In the genomic region with DNA sequence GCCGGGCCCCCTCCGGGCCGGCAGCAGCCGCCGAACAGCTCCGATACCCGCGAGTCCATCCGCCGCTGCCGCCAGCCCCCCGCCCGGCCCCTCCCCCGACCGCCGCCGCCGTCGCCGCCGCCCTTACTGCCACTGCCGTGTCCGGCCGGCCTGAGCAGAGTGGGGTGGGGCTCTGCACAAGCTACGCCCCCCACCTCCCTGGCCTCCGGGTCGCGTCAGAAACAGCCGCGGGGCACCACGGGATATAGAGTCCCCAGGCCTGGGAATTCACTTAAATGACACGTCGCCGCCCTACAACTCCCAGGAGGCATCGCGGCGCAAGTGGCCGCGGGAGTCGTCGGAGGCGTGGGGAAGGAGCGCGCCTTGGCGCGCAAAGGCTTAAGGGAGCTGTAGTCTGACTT, we compare ENCODE assay signal across 8 cellular contexts. TPM values are rescaled to one million over a fixed set of nuclear protein-coding genes. Genes with fewer than 3 reads are reported as not detected.
A peak's percentile ranks its signal among the peaks of the same experiment; 100 is the strongest.
DNase-seq lines count a peak whose midpoint lies in the region; ATAC-seq and TF ChIP-seq lines count a peak whose summit lies in the region.

TSS of gene GTPBP2 (minus strand) at position 161 of the 401 bp plus-strand sequence. CDS start at position 59, 102 bp downstream.

- peak; percentile 76 for ATAC-seq in GM21515 (IDR thresholded peaks at IDR 0.05; ENCODE audit: unreplicated experiment)

- peak within 1 kb of the TSS; percentile 100 for H3K27ac Mint-ChIP-seq in Calu3 (ENCODE audit: unreplicated experiment)

- H3K4me3 ChIP-seq in OCI-LY3 (ENCODE audit: low read length), result peak within 1 kb of the TSS; percentile 81
- H3K4me3 ChIP-seq in mononuclear cell (ENCODE audit: low read length), result peak within 1 kb of the TSS; percentile 96

- peaks cover 21% of the 10 kb centered on the region for H3K79me2 ChIP-seq in OCI-LY3 (ENCODE audit: low read length)

- peak within 1 kb of the TSS; percentile 75 for H2AFZ ChIP-seq in OCI-LY3 (ENCODE audit: low read depth, low read length)

- DNase-seq in Calu3, result peak; percentile 100
- peak; percentile 83 for DNase-seq in HuH-7 (ENCODE audit: low spot score)
- peak; percentile 91 for DNase-seq in activated T-cell treated with anti-CD3 and anti-CD28 coated beads for 1 hour (ENCODE audit: low read depth)
- DNase-seq in epidermal melanocyte (ENCODE audit: insufficient read length, low spot score), result peak; percentile 89
- peak; percentile 93 for DNase-seq in stimulated activated CD8-positive, alpha-beta memory T cell treated with anti-CD3 and anti-CD28 coated beads, Interleukin-4, amount 100 ng/mL, for 24 hours (ENCODE audit: low read depth)

- peaks cover 64% of the 10 kb centered on the region for H3K36me3 Mint-ChIP-seq in Calu3 (ENCODE audit: insufficient read depth, unreplicated experiment)

- BruUV-seq in Calu3 (replicated peaks; lab: Mats Ljungman, UMichigan), result no TSS peak

- H3K9me3 ChIP-seq in OCI-LY3 (ENCODE audit: insufficient read depth, low read length) (no peaks in the 10 kb centered on the region), mononuclear cell (ENCODE audit: low read depth, low read length) (no peaks in the 10 kb centered on the region)

- no peaks in the 10 kb centered on the region for H3K9me3 Mint-ChIP-seq in Calu3 (ENCODE audit: low read depth, unreplicated experiment)

- CTCF ChIA-PET in Calu3 (lab: Charles Lee), result interaction anchor here (0.5 to 1.3 kb wide), 16 partner anchors 9 to 450 kb away, joined by 3 to 8 read pairs (median 3); no protein-coding TSS in a partner anchor

- H3K4me1 ChIP-seq in OCI-LY3 (ENCODE audit: low read length) (peaks cover 17% of the 10 kb centered on the region), mononuclear cell (ENCODE audit: insufficient read depth, low read length) (peaks cover 49% of the 10 kb centered on the region)

- peak within 1 kb of the TSS; percentile 100 for H3K4me3 Mint-ChIP-seq in Calu3 (ENCODE audit: low read depth, unreplicated experiment)

- H4K20me1 ChIP-seq in OCI-LY3 (ENCODE audit: insufficient read depth, low read length), result no peaks in the 10 kb centered on the region

- H3K4me1 Mint-ChIP-seq in Calu3 (ENCODE audit: low read depth, unreplicated experiment), result peaks cover 47% of the 10 kb centered on the region

- no peak for TF ChIP-seq CTCF in Calu3 (IDR thresholded peaks at IDR 0.05; ENCODE audit: unreplicated experiment)
- TF ChIP-seq CTCF in OCI-LY3 (IDR thresholded peaks at IDR 0.05; ENCODE audit: low read depth, low read length), result no peak

- peak within 1 kb of the TSS; percentile 96 for H3K9ac ChIP-seq in OCI-LY3 (ENCODE audit: low read length)

- H3K27ac ChIP-seq in OCI-LY3 (ENCODE audit: low read length), result peak within 1 kb of the TSS; percentile 89

- peaks cover 33% of the 10 kb centered on the region for H3K36me3 ChIP-seq in OCI-LY3 (replicated peaks; ENCODE audit: low read depth, low read length)

- H3K27me3 ChIP-seq in OCI-LY3 (ENCODE audit: low read depth, low read length), result no peaks in the 10 kb centered on the region
- no peaks in the 10 kb centered on the region for H3K27me3 ChIP-seq in mononuclear cell (ENCODE audit: insufficient read depth, low read length)

- H3K27me3 Mint-ChIP-seq in Calu3 (ENCODE audit: unreplicated experiment), result peaks cover 7% of the 10 kb centered on the region

- peak within 1 kb of the TSS; percentile 86 for H3K4me2 ChIP-seq in OCI-LY3 (ENCODE audit: low read length)

- intact Hi-C loops in Calu3 (cut with micrococcal nuclease; ENCODE audit: unreplicated experiment), result no loop called here

RNA-seq across cellular contexts. Expression of gene GTPBP2, which starts in this region (rescaled TPM):
- total RNA-seq in Calu3 (2022), result 186 and 188 TPM in 2 replicates
- 31.7 TPM for total RNA-seq in mononuclear cell

Comparison
In these comparisons a context has a peak if more than half of its experiments do, and no peak if none do; other contexts are left out.
1. Peak in every context shown above with its lines: DNase-seq, ATAC-seq, H3K4me3 ChIP-seq and H3K27ac ChIP-seq.